ENCODE assay signal across 8 cellular contexts in genomic region chr5:141216035-141216434, GRCh38. TPM values are rescaled to one million over a fixed set of nuclear protein-coding genes. Genes with fewer than 3 reads are reported as not detected.
DNase-seq lines count a peak whose midpoint lies in the region; TF ChIP-seq lines count a peak whose summit lies in the region.
"Not testable (repeated sequence)": the region's sequence is repeated elsewhere in the genome, so short reads cannot be mapped to it uniquely, and the experiment has no call there.
"Had no signal": no experiment of that assay in that cellular context is flagged by ENCODE, and none has a peak within 500 bp of the region (broad histone marks: within the 10 kb centered on the region; RNA-seq: fewer than 3 reads in every experiment).

No MANE protein-coding gene starts in this region.

- not testable (repeated sequence) for H3K4me1 Mint-ChIP-seq in osteocyte (ENCODE audit: unreplicated experiment)

- not testable (repeated sequence) for H3K27me3 Mint-ChIP-seq in osteocyte (ENCODE audit: unreplicated experiment)

- H3K4me3 Mint-ChIP-seq in osteocyte (ENCODE audit: unreplicated experiment) = not testable (repeated sequence)

- DNase-seq in osteocyte (ENCODE audit: extremely low spot score, unreplicated experiment) = peak; percentile 84

- H3K36me3 Mint-ChIP-seq in osteocyte (ENCODE audit: unreplicated experiment) = not testable (repeated sequence)

- TF ChIP-seq CTCF in osteocyte (IDR thresholded peaks at IDR 0.05) = not testable (repeated sequence)

- not testable (repeated sequence) for H3K27ac Mint-ChIP-seq in osteocyte (ENCODE audit: unreplicated experiment)

- H3K9me3 Mint-ChIP-seq in osteocyte (ENCODE audit: unreplicated experiment) = peaks cover 70% of the 10 kb centered on the region

RNA-seq across cellular contexts. Expression of gene PCDHB13, which starts 2.3 kb away (rescaled TPM):
- total RNA-seq in osteocyte = 2.2 and 2.4 TPM in 2 replicates
- total RNA-seq: B cell; Caco-2; CD4-positive, alpha-beta T cell; CD4-positive, CD25-positive, alpha-beta regulatory T cell; CD8-positive, alpha-beta T cell had no signal

RNA-seq across cellular contexts. Expression of gene PCDHB14, which starts 7.1 kb away (rescaled TPM):
- total RNA-seq in osteocyte = 8.8 and 9.0 TPM in 2 replicates
- total RNA-seq: B cell; CD4-positive, alpha-beta T cell; CD4-positive, CD25-positive, alpha-beta regulatory T cell; CD8-positive, alpha-beta T cell had no signal

RNA-seq across cellular contexts. Expression of gene PCDHB12, which starts 7.5 kb away (rescaled TPM):
- total RNA-seq in osteocyte = 1.9 and 2.2 TPM in 2 replicates
- total RNA-seq: B cell; Caco-2; CD4-positive, alpha-beta memory T cell; CD4-positive, alpha-beta T cell; CD4-positive, CD25-positive, alpha-beta regulatory T cell; CD8-positive, alpha-beta memory T cell; CD8-positive, alpha-beta T cell had no signal

RNA-seq across cellular contexts. Expression of gene PCDHB11, which starts 16.6 kb away (rescaled TPM):
- 1.9 and 2.4 TPM in 2 replicates for total RNA-seq in osteocyte
- total RNA-seq: B cell; Caco-2; CD4-positive, alpha-beta memory T cell; CD4-positive, alpha-beta T cell; CD4-positive, CD25-positive, alpha-beta regulatory T cell; CD8-positive, alpha-beta memory T cell; CD8-positive, alpha-beta T cell had no signal

RNA-seq across cellular contexts. Expression of gene PCDHB10, which starts 23.9 kb away (rescaled TPM):
- total RNA-seq in osteocyte = 7.8 and 8.2 TPM in 2 replicates
- total RNA-seq: B cell; CD4-positive, alpha-beta T cell; CD4-positive, CD25-positive, alpha-beta regulatory T cell; CD8-positive, alpha-beta memory T cell; CD8-positive, alpha-beta T cell had no signal
